ENCODE assay signal across 16 cellular contexts in genomic region chr15:88479169-88479568, GRCh38.
"Had no signal": no experiment of that assay in that cellular context is flagged by ENCODE, and none has a peak within 500 bp of the region (broad histone marks: within the 10 kb centered on the region; RNA-seq: fewer than 3 reads in every experiment).

No MANE protein-coding gene starts in this region.

- H3K4me1 ChIP-seq: psoas muscle, upper lobe of right lung had no signal

- H3K27ac ChIP-seq: psoas muscle, upper lobe of right lung had no signal

- H3K27me3 ChIP-seq: upper lobe of right lung had no signal

- H3K9me3 ChIP-seq: mucosa of descending colon, psoas muscle, upper lobe of right lung had no signal

- DNase-seq: activated CD4-positive, alpha-beta memory T cell treated with anti-CD3 and anti-CD28 coated beads for 36 hours; activated gamma-delta T cell; activated T-cell treated with anti-CD3 and anti-CD28 coated beads, Interleukin-2, amount 50 U/mL, for 48 hours; amygdala; cerebellar nuclear complex; dermis blood vessel endothelial cell; glutamatergic neuron; mammary epithelial cell; mucosa of descending colon; natural killer cell; occipital lobe; psoas muscle; stimulated activated CD4-positive, alpha-beta T cell treated with anti-CD3 and anti-CD28 coated beads, Interleukin-4, amount 100 ng/mL, for 1 hour; stimulated activated CD8-positive, alpha-beta memory T cell treated with anti-CD3 and anti-CD28 coated beads, Interleukin-4, amount 100 ng/mL, for 48 hours; stimulated activated naive CD8-positive, alpha-beta T cell treated with anti-CD3 and anti-CD28 coated beads, Interleukin-15, Interleukin-2, amounts not matched to agents 100 U/mL and 50 U/mL, for 24 hours; upper lobe of right lung had no signal

- H3K4me3 ChIP-seq: mucosa of descending colon, psoas muscle, upper lobe of right lung had no signal

- ATAC-seq: mucosa of descending colon; natural killer cell; psoas muscle; stimulated activated naive CD8-positive, alpha-beta T cell treated with anti-CD3 and anti-CD28 coated beads, Interleukin-15, Interleukin-2, amounts not matched to agents 100 U/mL and 50 U/mL, for 24 hours; upper lobe of right lung had no signal
